In the genomic region with DNA sequence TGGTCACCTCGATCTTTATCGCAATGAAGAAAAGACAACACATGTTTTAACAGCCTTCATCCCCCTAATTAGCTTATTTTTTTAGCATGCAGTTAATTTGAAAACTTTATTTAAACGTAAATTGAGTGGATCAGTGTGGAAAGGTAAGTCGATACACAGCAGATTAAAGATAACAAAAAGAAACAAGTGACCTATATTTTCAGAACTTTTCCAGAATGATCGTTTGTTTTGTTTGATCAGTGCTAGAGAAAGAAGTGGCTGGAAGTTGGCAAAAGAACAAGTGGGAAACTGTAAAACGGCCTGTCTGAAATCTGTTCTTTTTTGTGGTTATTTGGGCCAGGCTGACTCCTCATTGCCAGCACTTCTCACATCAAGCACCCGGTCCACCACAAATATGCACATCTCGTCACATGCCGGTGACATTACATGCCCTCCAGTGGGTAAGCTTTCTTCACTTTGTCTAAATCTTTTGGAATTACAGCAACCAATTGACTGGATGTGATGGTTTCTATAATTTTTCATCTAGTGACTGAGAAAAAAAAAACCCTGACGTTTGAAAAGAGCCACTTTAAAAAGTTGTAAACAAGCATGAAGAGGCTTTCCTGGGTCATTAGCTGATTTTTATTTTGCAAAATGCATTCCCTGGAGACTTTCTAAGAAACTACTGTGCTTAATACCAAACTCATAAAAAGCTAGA, we compare ENCODE assay signal across 1 cellular context.
TF ChIP-seq lines count a peak whose summit lies in the region.

No MANE protein-coding gene starts in this region.

TF ChIP-seq in HEK293, 187 proteins besides CTCF, POLR2A, EP300 and RAD21 (continued from another document):
- TF ChIP-seq, protein P1, sequence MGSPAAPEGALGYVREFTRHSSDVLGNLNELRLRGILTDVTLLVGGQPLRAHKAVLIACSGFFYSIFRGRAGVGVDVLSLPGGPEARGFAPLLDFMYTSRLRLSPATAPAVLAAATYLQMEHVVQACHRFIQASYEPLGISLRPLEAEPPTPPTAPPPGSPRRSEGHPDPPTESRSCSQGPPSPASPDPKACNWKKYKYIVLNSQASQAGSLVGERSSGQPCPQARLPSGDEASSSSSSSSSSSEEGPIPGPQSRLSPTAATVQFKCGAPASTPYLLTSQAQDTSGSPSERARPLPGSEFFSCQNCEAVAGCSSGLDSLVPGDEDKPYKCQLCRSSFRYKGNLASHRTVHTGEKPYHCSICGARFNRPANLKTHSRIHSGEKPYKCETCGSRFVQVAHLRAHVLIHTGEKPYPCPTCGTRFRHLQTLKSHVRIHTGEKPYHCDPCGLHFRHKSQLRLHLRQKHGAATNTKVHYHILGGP (tag by site-specific recombination; IDR thresholded peaks at IDR 0.05), result 0 out of 2 replicates have a peak, but pooled peaks have one; percentile 10
- TF ChIP-seq ZNF394 (tag by site-specific recombination; IDR thresholded peaks at IDR 0.05; ENCODE audit: borderline replicate concordance) (peak; percentile 24; the same call in 1 of the 2 replicates), ZNF843 (tag by site-specific recombination; IDR thresholded peaks at IDR 0.05) (0 out of 2 replicates have a peak, but pooled peaks have one; percentile 26), ZEB2 (tag by site-specific recombination; IDR thresholded peaks at IDR 0.05) (0 out of 2 replicates have a peak, but pooled peaks have one; percentile 42), SP3 (tag by site-specific recombination; IDR thresholded peaks at IDR 0.05) (no peak), ZNF366 (tag by site-specific recombination; conservative IDR thresholded peaks at IDR 0.05) (peak; percentile 38; the same call in 1 of the 2 replicates), SP7 (tag by site-specific recombination; IDR thresholded peaks at IDR 0.05) (peak; percentile 35), ZBTB17 (tag by site-specific recombination; IDR thresholded peaks at IDR 0.05) (peak; percentile 58; the same call in 1 of the 2 replicates), ZNF580 (tag by site-specific recombination; IDR thresholded peaks at IDR 0.05) (0 out of 2 replicates have a peak, but pooled peaks have one; percentile 2), FEZF1 (tag by site-specific recombination; IDR thresholded peaks at IDR 0.05) (peak; percentile 93), ZNF837 (tag by site-specific recombination; IDR thresholded peaks at IDR 0.05) (no peak), ZNF596 (tag by site-specific recombination; IDR thresholded peaks at IDR 0.05) (no peak)
